7 cellular contexts compared by ENCODE assay signal in the genomic region with DNA sequence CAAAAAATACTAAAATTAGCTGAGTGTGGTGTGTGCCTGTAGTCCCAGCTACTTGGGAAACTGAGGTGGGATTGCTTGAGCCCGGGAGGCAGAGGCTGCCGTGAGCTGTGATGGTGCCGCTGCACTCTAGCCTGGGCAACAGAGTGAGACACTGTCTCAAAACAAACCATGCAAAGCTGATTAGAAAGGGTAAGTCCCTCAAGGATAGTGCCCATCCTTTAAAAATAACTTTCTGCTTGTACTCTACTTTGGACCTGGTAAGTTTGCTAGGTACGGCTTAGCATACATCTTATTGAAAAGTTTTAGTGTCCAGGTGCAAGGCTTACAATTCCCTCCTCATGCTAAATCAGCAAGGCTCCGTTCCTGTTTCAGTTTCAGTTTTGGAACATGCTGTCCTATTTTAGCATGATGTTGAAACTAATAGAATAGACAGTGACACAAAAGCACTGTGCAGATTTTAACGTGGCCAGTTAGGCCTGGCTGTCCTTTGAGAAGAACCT. TPM values are rescaled to one million over a fixed set of nuclear protein-coding genes. Genes with fewer than 3 reads are reported as not detected.
DNase-seq lines count a peak whose midpoint lies in the region; ATAC-seq, FAIRE-seq and TF ChIP-seq lines count a peak whose summit lies in the region.

No MANE protein-coding gene starts in this region.

- ATAC-seq in GM18858 (IDR thresholded peaks at IDR 0.05; ENCODE audit: unreplicated experiment) (peak; percentile 86), HG02571 (IDR thresholded peaks at IDR 0.05; ENCODE audit: unreplicated experiment) (peak; percentile 86)

- no peaks in the 10 kb centered on the region for H3K27me3 ChIP-seq in small intestine (ENCODE audit: control insufficient read depth in 2 of 2, insufficient read depth in 2 of 2, low read length in 2 of 2)

- H3K4me1 ChIP-seq in small intestine (ENCODE audit: control insufficient read depth in 2 of 2, insufficient read depth in 1 of 2, low read depth in 1 of 2, low read length in 1 of 2): peaks cover 7 to 9% of the 10 kb centered on the region in 2 donors

- H3K9me3 ChIP-seq in small intestine (ENCODE audit: control insufficient read depth, low read depth): no peaks in the 10 kb centered on the region

- WGBS in small intestine, 3 donors: 11 to 17% (median 16%) methylated on average over 6 of the region's 6 CpGs

- H3K27ac ChIP-seq in small intestine (ENCODE audit: low read depth in 1 of 2, low read length in 1 of 2): peak overlapping the region; percentile 75 to 90

- FAIRE-seq in small intestine (lab: Jason Lieb, UNC): no peak

- DNase-seq in NOMO-1 (lab: John Stamatoyannopoulos, UW; ENCODE audit: unreplicated experiment in 2 of 2): peak; percentile 56 to 86
- DNase-seq in fibroblast of the aortic adventitia (ENCODE audit: low read depth): peak; percentile 47
- peak; percentile 75 for DNase-seq in small intestine
- no peak for DNase-seq in NCI-H187 treated with DMSO at 0.1 percent for 48 hours (lab: John Stamatoyannopoulos, UW)
- DNase-seq in NCI-H345 treated with DMSO at 0.1 percent for 48 hours (lab: John Stamatoyannopoulos, UW; ENCODE audit: unreplicated experiment): no peak

- no peaks in the 10 kb centered on the region for H3K36me3 ChIP-seq in small intestine (ENCODE audit: control insufficient read depth in 2 of 2, insufficient read depth in 2 of 2, low read length in 2 of 2)

- H3K4me3 ChIP-seq in fibroblast of the aortic adventitia (ENCODE audit: low read depth, low read length) (no peak overlapping the region), small intestine (ENCODE audit: low read depth in 1 of 2, low read length in 2 of 2) (peak overlapping the region in 1 of 2 donors; percentile 12)

- TF ChIP-seq CTCF in fibroblast of the aortic adventitia (IDR thresholded peaks at IDR 0.05; ENCODE audit: insufficient read depth, low read length): no peak

RNA-seq across cellular contexts. Expression of gene FEM1B, which starts 21.4 kb away (rescaled TPM):
- 42.4 and 45.5 TPM in 2 replicates for total RNA-seq in fibroblast of the aortic adventitia (ENCODE audit: low replicate concordance)
- 10 to 100 TPM; 11.3 to 14.9 (median 12.3) TPM for polyA plus RNA-seq in small intestine

Comparison
In these comparisons a context has a peak if more than half of its experiments do, and no peak if none do; other contexts are left out.
1. DNase-seq: peak in NOMO-1 (2 of 2), fibroblast of the aortic adventitia (single experiment) and small intestine (single experiment); none in NCI-H187 treated with DMSO at 0.1 percent for 48 hours (single experiment) and NCI-H345 treated with DMSO at 0.1 percent for 48 hours (single experiment).